ENCODE assay signal across 12 cellular contexts in genomic region chr5:150660108-150660831, GRCh38. TPM values are rescaled to one million over a fixed set of nuclear protein-coding genes. Genes with fewer than 3 reads are reported as not detected.
A peak's percentile ranks its signal among the peaks of the same experiment; 100 is the strongest.
DNase-seq lines count a peak whose midpoint lies in the region; ATAC-seq, FAIRE-seq and TF ChIP-seq lines count a peak whose summit lies in the region.
"Had no signal": no experiment of that assay in that cellular context is flagged by ENCODE, and none has a peak within 500 bp of the region (broad histone marks: within the 10 kb centered on the region; RNA-seq: fewer than 3 reads in every experiment).

No MANE protein-coding gene starts in this region.

- no peak overlapping the region for H3K56ac ChIP-seq in H1 (replicated peaks; ENCODE audit: insufficient read length, low read depth, low read length)

- H3K79me1 ChIP-seq in H1 (ENCODE audit: low read depth, low read length), result no peaks in the 10 kb centered on the region

- H2BK5ac ChIP-seq in H1 (ENCODE audit: low read depth, low read length), result no peak overlapping the region

- POLR2A ChIA-PET in H1 (lab: Charles Lee; ENCODE audit: partially characterized antibody), result interaction anchor here (0.9 to 8.2 kb wide), 7 partner anchors 12 to 211 kb away, joined by 3 to 70 read pairs (median 4); partner anchors contain the start of gene RPS14
- POLR2A ChIA-PET in MCF 10A (lab: Yijun Ruan, JAX), result interaction anchor here (0.6 to 1.2 kb wide), 4 partner anchors 34 to 100 kb away, joined by 3 read pairs; partner anchors contain the start of gene RBM22

- H3K27ac ChIP-seq in H1 (ENCODE audit: low read depth, low read length) (no peak overlapping the region), stomach smooth muscle (ENCODE audit: low read length) (peak overlapping the region; percentile 18)

- H3K4me1 ChIP-seq in H1 (replicated peaks in 1 of 4; ENCODE audit: control insufficient read depth in 3 of 4, insufficient read depth in 4 of 4, low read length in 3 of 4), result peaks cover 0 to 11% (median 2%) of the 10 kb centered on the region in 4 experiments; a peak in 4 of 7 replicates
- H3K4me1 ChIP-seq in stomach smooth muscle (ENCODE audit: control insufficient read depth, insufficient read depth, low read length), result peaks cover 43% of the 10 kb centered on the region

- DNase-seq in NCI-H82 treated with DMSO at 0.1 percent for 48 hours (lab: John Stamatoyannopoulos, UW; ENCODE audit: unreplicated experiment) (peak; percentile 11), H1 (ENCODE audit: low read depth in 1 of 2, low spot score in 2 of 2) (no peak), natural killer cell (no peak), GM10266 (ENCODE audit: extremely low spot score) (no peak), NCI-H526 (lab: John Stamatoyannopoulos, UW) (no peak), AG20443 (ENCODE audit: low spot score) (no peak), MCF 10A (ENCODE audit: unreplicated experiment) (no peak)
- DNase-seq: activated CD4-positive, alpha-beta T cell treated with anti-CD3 and anti-CD28 coated beads for 4 hours; mucosa of descending colon; NCI-H2171 had no signal

- H2BK15ac ChIP-seq in H1 (ENCODE audit: low read length), result no peak overlapping the region

- BruUV-seq in MCF 10A (replicated peaks; lab: Mats Ljungman, UMichigan), result no TSS peak

- peak overlapping the region; percentile 14 to 15; a peak in 1 of 4 replicates for H3K4me2 ChIP-seq in H1 (ENCODE audit: insufficient read depth in 1 of 2, low read depth in 2 of 2, low read length in 2 of 2)

- no peak overlapping the region for H3K4me3 ChIP-seq in H1 (ENCODE audit: extremely low read depth in 1 of 4, insufficient read depth in 2 of 4, low read depth in 3 of 4, low read length in 4 of 4)
- H3K4me3 ChIP-seq in stomach smooth muscle (ENCODE audit: low read length in 2 of 2), result no peak overlapping the region
- H3K4me3 ChIP-seq: mucosa of descending colon had no signal

- no peak for TF ChIP-seq RAD21 in H1 (IDR thresholded peaks at IDR 0.05 in 1 of 2, conservative IDR thresholded peaks at IDR 0.05 in 1 of 2; ENCODE audit: low read depth in 2 of 2, low read length in 2 of 2)

- intact Hi-C loops in natural killer cell (cut with micrococcal nuclease) (no loop called here), MCF 10A (cut with micrococcal nuclease) (no loop called here)

- no peak overlapping the region for H4K5ac ChIP-seq in H1 (ENCODE audit: insufficient read length, low read depth, low read length)

- H2AK5ac ChIP-seq in H1 (ENCODE audit: low read depth, low read length), result no peak overlapping the region

- no peak overlapping the region for H3K23ac ChIP-seq in H1 (ENCODE audit: insufficient read length)

- H3K79me2 ChIP-seq in H1 (ENCODE audit: control insufficient read depth in 1 of 2, insufficient read depth in 2 of 2, low read length in 2 of 2), result no peaks in the 10 kb centered on the region

- H3K9ac ChIP-seq in H1 (replicated peaks in 1 of 4; ENCODE audit: extremely low read depth in 1 of 4, low read depth in 3 of 4, low read length in 3 of 4) (no peak overlapping the region), stomach smooth muscle (ENCODE audit: low read length in 2 of 2) (no peak overlapping the region)

- no peak overlapping the region for H3K14ac ChIP-seq in H1 (ENCODE audit: insufficient read length)

- H3K27ac Mint-ChIP-seq in natural killer cell, result no peak overlapping the region
- H3K27ac Mint-ChIP-seq in MCF 10A (ENCODE audit: low read depth, unreplicated experiment), result no peak overlapping the region

- no peak overlapping the region for H2BK20ac ChIP-seq in H1 (ENCODE audit: low read length)

- H3K4me3 Mint-ChIP-seq in natural killer cell, result peak overlapping the region; percentile 13
- H3K4me3 Mint-ChIP-seq in MCF 10A (ENCODE audit: unreplicated experiment), result no peak overlapping the region
- H3K4me3 Mint-ChIP-seq: activated naive CD8-positive, alpha-beta T cell had no signal

- no peak for TF ChIP-seq EP300 in H1 (IDR thresholded peaks at IDR 0.05; ENCODE audit: borderline replicate concordance in 1 of 2, low read depth in 2 of 2, low read length in 2 of 2)

- ATAC-seq in natural killer cell, result no peak
- ATAC-seq: mucosa of descending colon had no signal

- TF ChIP-seq CTCF in H1 (IDR thresholded peaks at IDR 0.05; ENCODE audit: control extremely low read depth in 1 of 3, insufficient read depth in 1 of 3, low read depth in 1 of 3, low read length in 3 of 3) (no peak), natural killer cell (IDR thresholded peaks at IDR 0.05) (no peak), GM10266 (IDR thresholded peaks at IDR 0.05; ENCODE audit: control insufficient read depth, insufficient read depth, low read depth, missing control alignments) (no peak), MCF 10A (IDR thresholded peaks at IDR 0.05; ENCODE audit: unreplicated experiment) (no peak)

- FAIRE-seq in H1 (lab: Jason Lieb, UNC), result no peak

- H3K36me3 ChIP-seq in H1 (ENCODE audit: control insufficient read depth in 2 of 4, insufficient read depth in 4 of 4, low read length in 3 of 4) (no peaks in the 10 kb centered on the region), stomach smooth muscle (ENCODE audit: control insufficient read depth in 2 of 2, insufficient read depth in 2 of 2, low read length in 2 of 2) (no peaks in the 10 kb centered on the region)

- no peaks in the 10 kb centered on the region; a peak in 1 of 7 replicates for H3K27me3 ChIP-seq in H1 (replicated peaks in 1 of 4; ENCODE audit: control insufficient read depth in 3 of 4, extremely low read depth in 1 of 4, insufficient read depth in 3 of 4, low read length in 3 of 4)
- H3K27me3 ChIP-seq in stomach smooth muscle (ENCODE audit: control insufficient read depth in 1 of 2, insufficient read depth in 2 of 2, low read length in 2 of 2), result no peaks in the 10 kb centered on the region

- H2AFZ ChIP-seq in H1 (ENCODE audit: low read length), result peak overlapping the region; percentile 36; the same call in 1 of the 2 replicates

- H4K8ac ChIP-seq in H1 (ENCODE audit: extremely low read depth, insufficient read depth, low read length), result no peak overlapping the region

- H3K4me1 Mint-ChIP-seq in natural killer cell (peaks cover 0 to 15% of the 10 kb centered on the region in 2 donors), MCF 10A (ENCODE audit: insufficient read depth, unreplicated experiment) (no peaks in the 10 kb centered on the region)

- H2BK120ac ChIP-seq in H1 (replicated peaks; ENCODE audit: low read depth, low read length), result no peak overlapping the region

- H4K91ac ChIP-seq in H1 (replicated peaks; ENCODE audit: insufficient read length, low read length), result no peak overlapping the region

- H3K4ac ChIP-seq in H1 (replicated peaks; ENCODE audit: insufficient read length, low read depth, low read length), result no peak overlapping the region

- H3K36me3 Mint-ChIP-seq in natural killer cell (no peaks in the 10 kb centered on the region), MCF 10A (ENCODE audit: insufficient read depth, unreplicated experiment) (no peaks in the 10 kb centered on the region)
- H3K36me3 Mint-ChIP-seq: activated naive CD8-positive, alpha-beta T cell had no signal

- peaks cover 2% of the 10 kb centered on the region; the same call in 1 of the 2 replicates for H3K23me2 ChIP-seq in H1 (ENCODE audit: low read depth, low read length)

- no peaks in the 10 kb centered on the region for H3K9me3 Mint-ChIP-seq in natural killer cell
- H3K9me3 Mint-ChIP-seq in MCF 10A (ENCODE audit: unreplicated experiment), result no peaks in the 10 kb centered on the region

- WGBS in H1 (ENCODE audit: extremely low coverage in 1 of 2, insufficient coverage in 1 of 2, insufficient read length in 1 of 2, insufficient replicate concordance in 2 of 2, low coverage in 1 of 2, low lambda C conversion rate in 2 of 2, missing lambda C conversion rate in 1 of 2), 2 experiments, result 60% methylated on average over 4 of the region's 4 CpGs; no CpG with 5 or more reads in 1 of the 2 experiments

- CTCF ChIA-PET in H1 (lab: Charles Lee; ENCODE audit: partially characterized antibody), result interaction anchor here (0.6 to 20.1 kb wide), 15 partner anchors 10 to 219 kb away, joined by 3 to 303 read pairs (median 4); partner anchors contain the start of gene SYNPO
- CTCF ChIA-PET in MCF 10A (lab: Yijun Ruan, JAX), result interaction anchor here (0.6 to 13.6 kb wide), 6 partner anchors 27 to 215 kb away, joined by 3 to 429 read pairs (median 8); partner anchors contain the start of genes IRGM and SMIM3

- H4K20me1 ChIP-seq in H1 (replicated peaks in 1 of 2; ENCODE audit: control insufficient read depth in 1 of 2, insufficient read depth in 2 of 2, low read length in 2 of 2), result peaks cover 0 to 2% of the 10 kb centered on the region in 2 experiments

- H3K27me3 Mint-ChIP-seq in natural killer cell (ENCODE audit: low read depth in 2 of 2), result peaks cover 0 to 6% of the 10 kb centered on the region in 2 donors
- peaks cover 18% of the 10 kb centered on the region for H3K27me3 Mint-ChIP-seq in MCF 10A (ENCODE audit: insufficient read depth, unreplicated experiment)

- no peak for TF ChIP-seq POLR2A in H1 (IDR thresholded peaks at IDR 0.05; ENCODE audit: control extremely low read depth in 1 of 2, low read depth in 2 of 2, low read length in 2 of 2)

- no peak overlapping the region for H3K18ac ChIP-seq in H1 (ENCODE audit: extremely low read depth, low read length)

- H3K9me3 ChIP-seq in H1 (ENCODE audit: insufficient read depth in 2 of 2, low read depth in 1 of 2, low read length in 1 of 2) (no peaks in the 10 kb centered on the region), stomach smooth muscle (ENCODE audit: control insufficient read depth in 2 of 2, low read length in 2 of 2) (no peaks in the 10 kb centered on the region)
- H3K9me3 ChIP-seq: mucosa of descending colon had no signal

- H2BK12ac ChIP-seq in H1 (ENCODE audit: low read depth, low read length), result no peak overlapping the region

RNA-seq across cellular contexts. Expression of gene MYOZ3, which starts 0.8 kb away (rescaled TPM):
- 19.1 and 19.4 TPM in 2 replicates for total RNA-seq in H1 (2021; fragmentation: NEBNext Ultra II Directional; extraction: Animal tissue kit (Norgen Biotek cat#: 25700))
- 9.6 and 12.4 TPM in 2 replicates for polyA plus RNA-seq in H1 (2011; rRNA removed)
- 10.0 TPM for polyA plus RNA-seq in H1 (2011; cell fraction: cytosol; rRNA removed)
- 15.5 TPM for polyA plus RNA-seq in H1 (2011; cell fraction: nucleus; rRNA removed)
- 26.8 to 40.0 TPM (median 29.3 TPM) in 4 replicates for polyA plus RNA-seq in H1 (2012, experiment 1 of 2)
- polyA plus RNA-seq in H1 (2012, experiment 2 of 2), result 13.4 TPM
- polyA plus RNA-seq in H1 (2013, experiment 1 of 2), result 17.4 TPM
- polyA plus RNA-seq in H1 (2013, experiment 2 of 2), result 12.8 TPM
- 7.4 and 9.0 TPM in 2 replicates for polyA minus RNA-seq in H1 (2011; rRNA and poly(A)+ RNA removed)
- polyA minus RNA-seq in H1 (2011; cell fraction: cytosol; rRNA and poly(A)+ RNA removed), result 21.7 TPM
- polyA minus RNA-seq in H1 (2011; cell fraction: nucleus; rRNA and poly(A)+ RNA removed), result 28.7 TPM
- total RNA-seq in natural killer cell, result not detected
- total RNA-seq in MCF 10A (2022), result not detected in 2 replicates

RNA-seq across cellular contexts. Expression of gene SYNPO, which starts 19.8 kb away (rescaled TPM):
- total RNA-seq in H1 (2021; fragmentation: NEBNext Ultra II Directional; extraction: Animal tissue kit (Norgen Biotek cat#: 25700)), result 1.9 and 2.3 TPM in 2 replicates
- polyA plus RNA-seq in H1 (2011; rRNA removed), result 2.2 and 2.3 TPM in 2 replicates
- 1.7 TPM for polyA plus RNA-seq in H1 (2011; cell fraction: cytosol; rRNA removed)
- 3.0 TPM for polyA plus RNA-seq in H1 (2011; cell fraction: nucleus; rRNA removed)
- 0.95 to 1.6 TPM (median 1.3 TPM) in 4 replicates for polyA plus RNA-seq in H1 (2012, experiment 1 of 2)
- polyA plus RNA-seq in H1 (2012, experiment 2 of 2), result 1.3 TPM
- 1.9 TPM for polyA plus RNA-seq in H1 (2013, experiment 1 of 2)
- 1.7 TPM for polyA plus RNA-seq in H1 (2013, experiment 2 of 2)
- polyA minus RNA-seq in H1 (2011; rRNA and poly(A)+ RNA removed), result 1.8 and 5.5 TPM in 2 replicates
- 1.2 TPM for polyA minus RNA-seq in H1 (2011; cell fraction: cytosol; rRNA and poly(A)+ RNA removed)
- polyA minus RNA-seq in H1 (2011; cell fraction: nucleus; rRNA and poly(A)+ RNA removed), result 3.1 TPM
- total RNA-seq in natural killer cell, result under 1 TPM in 2 of 3 donors, not detected in 1; 0.16 to 0.48 TPM
- total RNA-seq in MCF 10A (2022), result 6.3 and 7.1 TPM in 2 replicates

RNA-seq across cellular contexts. Expression of gene RBM22, which starts 40.6 kb away (rescaled TPM):
- 33.9 and 34.0 TPM in 2 replicates for total RNA-seq in H1 (2021; fragmentation: NEBNext Ultra II Directional; extraction: Animal tissue kit (Norgen Biotek cat#: 25700))
- polyA plus RNA-seq in H1 (2011; rRNA removed), result 20.8 TPM in 2 replicates
- 23.6 TPM for polyA plus RNA-seq in H1 (2011; cell fraction: cytosol; rRNA removed)
- polyA plus RNA-seq in H1 (2011; cell fraction: nucleus; rRNA removed), result 18.2 TPM
- 25.7 to 30.8 TPM (median 28.0 TPM) in 4 replicates for polyA plus RNA-seq in H1 (2012, experiment 1 of 2)
- 12.1 TPM for polyA plus RNA-seq in H1 (2012, experiment 2 of 2)
- polyA plus RNA-seq in H1 (2013, experiment 1 of 2), result 28.6 TPM
- 28.3 TPM for polyA plus RNA-seq in H1 (2013, experiment 2 of 2)
- polyA minus RNA-seq in H1 (2011; rRNA and poly(A)+ RNA removed), result 22.6 and 31.1 TPM in 2 replicates
- 20.6 TPM for polyA minus RNA-seq in H1 (2011; cell fraction: cytosol; rRNA and poly(A)+ RNA removed)
- polyA minus RNA-seq in H1 (2011; cell fraction: nucleus; rRNA and poly(A)+ RNA removed), result 33.2 TPM
- total RNA-seq in natural killer cell (100 to 1,000 TPM; 136 to 149 (median 145) TPM), MCF 10A (2022) (66.0 and 66.9 TPM in 2 replicates)

Comparison
In these comparisons a context has a peak if more than half of its experiments do, and no peak if none do; other contexts are left out.
1. RNA of gene MYOZ3, which starts 0.8 kb away (total RNA-seq): 19.1 to 19.4 TPM in H1; not detected in natural killer cell and not detected in MCF 10A; every median in the first group is over 10 times any median in the second.